ENCODE assay signal across 1 cellular context in the genomic region with DNA sequence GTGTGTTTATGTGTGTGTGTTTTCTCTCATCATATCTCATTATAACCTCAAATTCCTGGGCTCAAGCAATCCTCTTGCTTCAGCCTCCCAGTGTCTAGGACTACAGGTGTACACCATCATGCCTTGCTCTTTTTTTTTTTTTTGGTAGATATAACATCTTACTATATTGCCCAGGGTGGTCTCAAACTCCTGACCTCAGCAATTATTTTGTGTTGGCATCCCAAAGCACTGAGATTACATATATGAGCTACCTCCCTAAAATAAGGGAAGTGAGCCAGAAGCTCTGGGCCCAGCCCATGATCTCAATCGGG.
TF ChIP-seq lines count a peak whose summit lies in the region.

No MANE protein-coding gene starts in this region.

TF ChIP-seq in WTC11, 78 proteins besides CTCF, POLR2A, EP300 and RAD21 (continued from another document):
- no peak for TF ChIP-seq CBFB (CRISPR knock-in tag; IDR thresholded peaks at IDR 0.05; ENCODE audit: low read depth)
